Comparison of ENCODE assay signal across 13 cellular contexts in genomic region chr3:183885766-183886165, GRCh38. TPM values are rescaled to one million over a fixed set of nuclear protein-coding genes. Genes with fewer than 3 reads are reported as not detected.
A peak's percentile ranks its signal among the peaks of the same experiment; 100 is the strongest.
DNase-seq lines count a peak whose midpoint lies in the region; ATAC-seq and TF ChIP-seq lines count a peak whose summit lies in the region.
"Had no signal": no experiment of that assay in that cellular context is flagged by ENCODE, and none has a peak within 500 bp of the region (broad histone marks: within the 10 kb centered on the region; RNA-seq: fewer than 3 reads in every experiment).

No MANE protein-coding gene starts in this region.

- no peak for TF ChIP-seq CTCF in GM23338 (conservative IDR thresholded peaks at IDR 0.05; ENCODE audit: low read depth in 2 of 2)
- TF ChIP-seq CTCF in nephron (IDR thresholded peaks at IDR 0.05; ENCODE audit: unreplicated experiment in 3 of 3), result no peak
- TF ChIP-seq CTCF in esophagus squamous epithelium (IDR thresholded peaks at IDR 0.05), result no peak

- H3K36me3 ChIP-seq in GM23338 (ENCODE audit: insufficient read depth), result no peaks in the 10 kb centered on the region
- peaks cover 0 to 4% (median 0%) of the 10 kb centered on the region in 3 donors for H3K36me3 ChIP-seq in esophagus squamous epithelium

- H3K27ac ChIP-seq in GM23338 (ENCODE audit: low read depth) (no peak overlapping the region), esophagus squamous epithelium (no peak overlapping the region)

- peak overlapping the region; percentile 4 for H3K27ac Mint-ChIP-seq in activated CD4-positive, alpha-beta T cell treated with anti-CD3 and anti-CD28 coated beads for 36 hours
- H3K27ac Mint-ChIP-seq in GM23338, result no peak overlapping the region
- H3K27ac Mint-ChIP-seq in activated naive CD8-positive, alpha-beta T cell treated with anti-CD3 and anti-CD28 coated beads for 36 hours, result no peak overlapping the region
- H3K27ac Mint-ChIP-seq in nephron, result peak overlapping the region; percentile 19 to 83 (median 59)

- H3K79me2 ChIP-seq in GM23338 (replicated peaks; ENCODE audit: insufficient read depth), result peaks cover 37% of the 10 kb centered on the region

- H3K27me3 Mint-ChIP-seq in activated CD4-positive, alpha-beta T cell treated with anti-CD3 and anti-CD28 coated beads for 36 hours, result no peaks in the 10 kb centered on the region
- peaks cover 12% of the 10 kb centered on the region for H3K27me3 Mint-ChIP-seq in GM23338 (ENCODE audit: insufficient read depth, low read depth, poor library complexity)
- no peaks in the 10 kb centered on the region for H3K27me3 Mint-ChIP-seq in activated naive CD8-positive, alpha-beta T cell treated with anti-CD3 and anti-CD28 coated beads for 36 hours
- peaks cover 18% of the 10 kb centered on the region for H3K27me3 Mint-ChIP-seq in nephron (ENCODE audit: low read depth)

- no peaks in the 10 kb centered on the region for H3K9me3 ChIP-seq in esophagus squamous epithelium

- CTCF ChIA-PET in activated CD4-positive, alpha-beta T cell treated with anti-CD3 and anti-CD28 coated beads for 36 hours (lab: Charles Lee), result interaction anchor here (0.6 to 2.9 kb wide), 8 partner anchors 11 to 762 kb away, joined by 3 to 35 read pairs (median 3); no protein-coding TSS in a partner anchor

- peak overlapping the region; percentile 7 for H3K4me3 Mint-ChIP-seq in activated CD4-positive, alpha-beta T cell treated with anti-CD3 and anti-CD28 coated beads for 36 hours
- H3K4me3 Mint-ChIP-seq in GM23338 (peak overlapping the region; percentile 40), nephron (peak overlapping the region; percentile 75 to 87 (median 78))
- peak overlapping the region; percentile 1 for H3K4me3 Mint-ChIP-seq in activated naive CD8-positive, alpha-beta T cell treated with anti-CD3 and anti-CD28 coated beads for 36 hours

- whole genome bisulfite sequencing in esophagus squamous epithelium, 2 donors, result 92 to 93% methylated on average over 10 of the region's 10 CpGs

- H3K9me3 Mint-ChIP-seq in activated CD4-positive, alpha-beta T cell treated with anti-CD3 and anti-CD28 coated beads for 36 hours (ENCODE audit: low read depth), result no peaks in the 10 kb centered on the region
- H3K9me3 Mint-ChIP-seq in GM23338 (no peaks in the 10 kb centered on the region), nephron (no peaks in the 10 kb centered on the region)
- no peaks in the 10 kb centered on the region for H3K9me3 Mint-ChIP-seq in activated naive CD8-positive, alpha-beta T cell treated with anti-CD3 and anti-CD28 coated beads for 36 hours

- DNase-seq in activated CD4-positive, alpha-beta T cell treated with anti-CD3 and anti-CD28 coated beads for 36 hours, result no peak
- DNase-seq in activated CD4-positive, alpha-beta T cell treated with anti-CD3 and anti-CD28 coated beads, Interleukin-2, amount 50 U/mL, for 48 hours, result no peak
- DNase-seq in GM23338 (ENCODE audit: low spot score) (no peak), DMS153 treated with DMSO at 0.1 percent for 48 hours (lab: John Stamatoyannopoulos, UW; ENCODE audit: unreplicated experiment) (no peak), esophagus squamous epithelium (lab: John Stamatoyannopoulos, UW) (no peak)
- DNase-seq in activated naive CD8-positive, alpha-beta T cell treated with anti-CD3 and anti-CD28 coated beads for 36 hours, result no peak
- DNase-seq: dermis blood vessel endothelial cell, KBM-7, left cardiac atrium, NCI-H1694 treated with DMSO at 0.1 percent for 48 hours, NCI-H446 treated with DMSO at 0.1 percent for 48 hours had no signal

- no peaks in the 10 kb centered on the region for H3K9me2 ChIP-seq in GM23338 (ENCODE audit: insufficient read depth)

- H3K4me1 Mint-ChIP-seq in activated CD4-positive, alpha-beta T cell treated with anti-CD3 and anti-CD28 coated beads for 36 hours, result peaks cover 28% of the 10 kb centered on the region
- peaks cover 12% of the 10 kb centered on the region for H3K4me1 Mint-ChIP-seq in GM23338
- H3K4me1 Mint-ChIP-seq in activated naive CD8-positive, alpha-beta T cell treated with anti-CD3 and anti-CD28 coated beads for 36 hours, result peaks cover 28% of the 10 kb centered on the region
- H3K4me1 Mint-ChIP-seq in nephron, result peaks cover 33% of the 10 kb centered on the region

- peaks cover 9% of the 10 kb centered on the region for H4K20me1 ChIP-seq in GM23338 (replicated peaks; ENCODE audit: insufficient read depth)

- H3K4me3 ChIP-seq in GM23338, result no peak overlapping the region
- H3K4me3 ChIP-seq in esophagus squamous epithelium, result no peak overlapping the region

- no peak overlapping the region for H2AFZ ChIP-seq in GM23338

- H3K4me1 ChIP-seq in GM23338 (ENCODE audit: insufficient read depth) (peaks cover 13% of the 10 kb centered on the region), esophagus squamous epithelium (peaks cover 9 to 37% (median 22%) of the 10 kb centered on the region in 3 donors)

- POLR2A ChIA-PET in activated CD4-positive, alpha-beta T cell treated with anti-CD3 and anti-CD28 coated beads for 36 hours (lab: Charles Lee), result interaction anchor here (0.6 kb wide), 1 partner anchor 90 kb away, joined by 3 read pairs; no protein-coding TSS in a partner anchor

- H3K27me3 ChIP-seq in GM23338 (ENCODE audit: insufficient read depth) (no peaks in the 10 kb centered on the region), esophagus squamous epithelium (no peaks in the 10 kb centered on the region)

- TF ChIP-seq POLR2A in esophagus squamous epithelium (IDR thresholded peaks at IDR 0.05), result no peak

- H3K4me2 ChIP-seq in GM23338, result no peak overlapping the region

- no peaks in the 10 kb centered on the region for H3K36me3 Mint-ChIP-seq in activated CD4-positive, alpha-beta T cell treated with anti-CD3 and anti-CD28 coated beads for 36 hours (ENCODE audit: low read depth)
- H3K36me3 Mint-ChIP-seq in GM23338 (ENCODE audit: low read depth) (no peaks in the 10 kb centered on the region), nephron (ENCODE audit: low read depth) (no peaks in the 10 kb centered on the region)
- H3K36me3 Mint-ChIP-seq in activated naive CD8-positive, alpha-beta T cell treated with anti-CD3 and anti-CD28 coated beads for 36 hours, result peaks cover 16% of the 10 kb centered on the region

- no peak for ATAC-seq in activated CD4-positive, alpha-beta T cell treated with anti-CD3 and anti-CD28 coated beads for 36 hours
- ATAC-seq in GM23338 (no peak), HG03039 (IDR thresholded peaks at IDR 0.05; ENCODE audit: unreplicated experiment) (no peak)

- 0 out of 2 replicates have a peak, but pooled peaks cover 4% of the 10 kb centered on the region for H3F3A ChIP-seq in GM23338 (replicated peaks; ENCODE audit: low read depth)

- intact Hi-C loops in activated CD4-positive, alpha-beta T cell treated with anti-CD3 and anti-CD28 coated beads for 36 hours (cut with DNase I, micrococcal nuclease), result loop anchor here (2.0 to 10.0 kb wide), 5 partner anchors 61 to 763 kb away; partner anchors contain the start of genes KLHL6 (in 2 of the 2) and MAP6D1 (in 1 of the 2)
- intact Hi-C loops in esophagus squamous epithelium (cut with DNase I), result no loop called here

TF ChIP-seq in GM23338, 12 proteins besides CTCF, POLR2A, EP300 and RAD21 (continues in another document):
- TF ChIP-seq POLR2AphosphoS5 (IDR thresholded peaks at IDR 0.05; ENCODE audit: low read depth) (no peak), ZNF114 (CRISPR knock-in tag; IDR thresholded peaks at IDR 0.05) (no peak), NANOG (IDR thresholded peaks at IDR 0.05; ENCODE audit: borderline replicate concordance) (no peak), JUNB (IDR thresholded peaks at IDR 0.05; ENCODE audit: unreplicated experiment) (no peak), EZH2phosphoT487 (IDR thresholded peaks at IDR 0.05; ENCODE audit: unreplicated experiment) (no peak), CREB1 (CRISPR knock-in tag; IDR thresholded peaks at IDR 0.05; ENCODE audit: low read depth) (no peak), EZH2 (IDR thresholded peaks at IDR 0.05; ENCODE audit: low read depth, unreplicated experiment) (no peak), ETS1 (IDR thresholded peaks at IDR 0.05) (no peak)

RNA-seq across cellular contexts. Expression of gene PARL, which starts 1.1 kb away (rescaled TPM):
- total RNA-seq in activated CD4-positive, alpha-beta T cell treated with anti-CD3 and anti-CD28 coated beads for 36 hours, result 10 to 100 TPM; 55.9 to 91.9 TPM
- 65.7 and 67.5 TPM in 2 replicates for total RNA-seq in GM23338 (2014; rRNA removed; shearing (Covaris generic))
- 78.7 and 82.7 TPM in 2 replicates for polyA plus RNA-seq in GM23338 (2016; fragmentation: Nextera tagmentation; extraction: Ambion mirVana)
- 100 to 1,000 TPM; 107 to 108 TPM for total RNA-seq in activated naive CD8-positive, alpha-beta T cell treated with anti-CD3 and anti-CD28 coated beads for 36 hours
- total RNA-seq in esophagus squamous epithelium, result 10 to 100 TPM; 23.3 to 45.0 (median 39.7) TPM

Comparison
In these comparisons a context has a peak if more than half of its experiments do, and no peak if none do; other contexts are left out.
1. H3K27ac Mint-ChIP-seq: peak in activated CD4-positive, alpha-beta T cell treated with anti-CD3 and anti-CD28 coated beads for 36 hours (single experiment) and nephron (3 of 3); none in GM23338 (single experiment) and activated naive CD8-positive, alpha-beta T cell treated with anti-CD3 and anti-CD28 coated beads for 36 hours (single experiment).
2. H3K4me3 Mint-ChIP-seq: peak in every context shown above with its lines; median percentile 78 in nephron; 40 in GM23338; 7 in activated CD4-positive, alpha-beta T cell treated with anti-CD3 and anti-CD28 coated beads for 36 hours; 1 in activated naive CD8-positive, alpha-beta T cell treated with anti-CD3 and anti-CD28 coated beads for 36 hours.